ENCODE assay signal across 30 cellular contexts in the genomic region with DNA sequence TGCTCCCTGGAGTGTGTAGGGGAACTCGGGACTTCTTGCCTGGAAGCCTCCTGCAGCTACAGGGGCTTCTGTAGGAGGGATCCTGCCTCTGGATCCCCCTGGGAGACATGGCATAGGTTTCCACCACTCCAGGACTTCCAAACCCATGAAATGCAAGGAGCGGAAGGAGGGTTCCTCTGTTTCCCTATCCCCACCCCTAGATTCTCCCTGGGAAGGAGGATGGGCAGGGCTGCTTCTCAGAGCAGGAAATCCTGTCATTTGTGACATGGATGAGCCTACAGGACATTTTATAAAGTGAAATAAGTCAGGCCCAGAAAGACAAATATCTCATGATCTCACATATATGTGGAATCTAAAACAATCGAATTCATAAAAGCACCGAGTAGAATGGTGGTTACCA. TPM values are rescaled to one million over a fixed set of nuclear protein-coding genes. Genes with fewer than 3 reads are reported as not detected.
"Had no signal": no experiment of that assay in that cellular context is flagged by ENCODE, and none has a peak within 500 bp of the region (broad histone marks: within the 10 kb centered on the region; RNA-seq: fewer than 3 reads in every experiment).

No MANE protein-coding gene starts in this region.

- H3K27ac ChIP-seq: KMS-11, PC-9, RWPE1, SJSA1 had no signal

- ATAC-seq: Panc1 had no signal

- H3K4me3 ChIP-seq: PC-9, SJSA1 had no signal

- H3K4me1 ChIP-seq: SJSA1 had no signal

- DNase-seq: Karpas-422, KBM-7, MM.1S, MV-4-11, NCI-H1105, NCI-H1417 treated with DMSO at 0.1 percent for 48 hours, NCI-H1436 treated with DMSO at 0.1 percent for 48 hours, NCI-H1694 treated with DMSO at 0.1 percent for 48 hours, NCI-H187 treated with DMSO at 0.1 percent for 48 hours, NCI-H2029, NCI-H2171 treated with DMSO at 0.1 percent for 48 hours, NCI-H2227 treated with DMSO at 0.1 percent for 48 hours, NCI-H446, NCI-H510A treated with DMSO at 0.1 percent for 48 hours, NCI-H524 treated with DMSO at 0.1 percent for 48 hours, NCI-H526 treated with DMSO at 0.1 percent for 48 hours, NCI-H774, PC-9, SHP77 treated with DMSO at 0.1 percent for 48 hours, SK-N-SH had no signal

- H3K27me3 ChIP-seq: SJSA1 had no signal

- H3K9me3 ChIP-seq: SJSA1, SK-N-SH had no signal

- H3K36me3 ChIP-seq: SJSA1 had no signal

RNA-seq across cellular contexts. Expression of a gene that starts 23.5 kb away (rescaled TPM):
- total RNA-seq: LHCN-M2, MCF 10A, NCI-H460, OCI-LY7, PC-9, Right ventricle myocardium inferior, RPMI7951, SJSA1 had no signal
